In the genomic region with DNA sequence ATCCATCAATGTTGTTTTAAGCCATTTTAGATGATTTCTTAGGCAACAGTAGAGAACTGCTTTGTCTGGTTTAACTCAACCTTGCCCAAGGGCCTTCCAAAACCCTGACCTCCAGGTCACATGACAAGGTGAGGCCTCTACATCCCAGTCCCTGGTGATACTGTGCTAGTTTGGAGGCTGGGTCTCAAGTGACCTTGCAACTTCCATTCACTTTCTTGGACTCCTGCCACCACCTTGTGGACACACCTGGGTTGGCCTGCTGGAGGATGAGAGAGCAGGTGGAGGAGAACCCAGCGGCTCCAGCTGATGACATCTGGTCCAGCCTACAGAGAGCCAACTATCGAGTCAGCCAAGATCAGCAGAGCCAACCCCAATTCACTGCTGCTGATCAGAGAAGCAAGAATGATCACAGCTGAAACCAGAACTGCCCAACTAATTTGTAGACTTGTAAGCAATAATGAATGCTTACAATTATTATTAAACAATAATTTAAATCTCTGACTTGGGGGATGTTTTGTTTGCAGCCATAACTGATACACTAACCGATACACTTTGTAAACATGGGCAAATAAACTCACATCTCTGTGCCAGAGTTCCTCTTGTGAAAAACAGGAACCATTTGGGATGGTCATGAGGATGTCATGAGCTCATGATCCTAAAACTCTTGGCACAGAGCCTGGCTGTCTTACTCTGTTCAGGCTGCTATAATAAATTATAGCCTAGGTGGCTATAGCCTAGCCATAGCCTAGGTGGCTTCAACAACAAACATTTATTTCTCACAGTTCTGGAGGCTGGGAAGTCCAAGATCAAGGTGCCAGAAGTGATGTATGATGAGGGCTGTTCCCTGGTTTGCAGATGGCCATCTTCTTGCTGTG, we compare ENCODE assay signal across 10 cellular contexts. TPM values are rescaled to one million over a fixed set of nuclear protein-coding genes. Genes with fewer than 3 reads are reported as not detected.
A peak's percentile ranks its signal among the peaks of the same experiment; 100 is the strongest.
DNase-seq lines count a peak whose midpoint lies in the region; ATAC-seq and TF ChIP-seq lines count a peak whose summit lies in the region.
"Had no signal": no experiment of that assay in that cellular context is flagged by ENCODE, and none has a peak within 500 bp of the region (broad histone marks: within the 10 kb centered on the region; RNA-seq: fewer than 3 reads in every experiment).

No MANE protein-coding gene starts in this region.

- no peak overlapping the region for H3K9ac ChIP-seq in smooth muscle cell (ENCODE audit: low read depth)

- TF ChIP-seq EP300 in transverse colon (IDR thresholded peaks at IDR 0.05; ENCODE audit: low read depth) = no peak

- peaks cover 43% of the 10 kb centered on the region in 2 donors for H3K4me1 Mint-ChIP-seq in natural killer cell
- peaks cover 33 to 34% of the 10 kb centered on the region in 2 donors for H3K4me1 Mint-ChIP-seq in natural killer cell treated with Interleukin-12 subunit alpha and Interleukin-12 subunit beta and Interleukin-15 and Interleukin-18, amount 100 ng/mL, for 72 hours (ENCODE audit: low read depth in 2 of 2)

- no peaks in the 10 kb centered on the region for H3F3A ChIP-seq in smooth muscle cell (ENCODE audit: low read depth)

- peak overlapping the region; percentile 95 to 96 for H3K27ac Mint-ChIP-seq in natural killer cell
- no peak overlapping the region for H3K27ac Mint-ChIP-seq in natural killer cell treated with Interleukin-12 subunit alpha and Interleukin-12 subunit beta and Interleukin-15 and Interleukin-18, amount 100 ng/mL, for 72 hours

- no peaks in the 10 kb centered on the region for H3K9me3 Mint-ChIP-seq in natural killer cell
- peaks cover 4% of the 10 kb centered on the region for H3K9me3 Mint-ChIP-seq in natural killer cell treated with Interleukin-12 subunit alpha and Interleukin-12 subunit beta and Interleukin-15 and Interleukin-18, amount 100 ng/mL, for 72 hours

- intact Hi-C loops in natural killer cell (cut with micrococcal nuclease) = loop anchor here (5.0 kb wide), 1 partner anchor 150 kb away; no protein-coding TSS in a partner anchor
- intact Hi-C loops in transverse colon (cut with DNase I; ENCODE audit: low total_unique reads) = no loop called here

- H3K27me3 Mint-ChIP-seq in natural killer cell (ENCODE audit: low read depth in 2 of 2) = no peaks in the 10 kb centered on the region
- no peaks in the 10 kb centered on the region for H3K27me3 Mint-ChIP-seq in natural killer cell treated with Interleukin-12 subunit alpha and Interleukin-12 subunit beta and Interleukin-15 and Interleukin-18, amount 100 ng/mL, for 72 hours

- H4K20me1 ChIP-seq in smooth muscle cell (ENCODE audit: low read depth) = no peaks in the 10 kb centered on the region

- H3K4me1 ChIP-seq in transverse colon (peaks cover 8 to 26% (median 12%) of the 10 kb centered on the region in 4 donors), smooth muscle cell (ENCODE audit: low read depth) (no peaks in the 10 kb centered on the region)

- WGBS in transverse colon (ENCODE audit: low coverage in 1 of 2), 2 donors = 47 to 60% methylated on average over 2 to 3 of the region's 3 CpGs
- 74% methylated on average over 3 of the region's 3 CpGs for WGBS in smooth muscle cell (ENCODE audit: low lambda C conversion rate)

- H3K4me3 Mint-ChIP-seq in natural killer cell = no peak overlapping the region
- H3K4me3 Mint-ChIP-seq in natural killer cell treated with Interleukin-12 subunit alpha and Interleukin-12 subunit beta and Interleukin-15 and Interleukin-18, amount 100 ng/mL, for 72 hours = no peak overlapping the region

- no peak overlapping the region for H2AFZ ChIP-seq in smooth muscle cell (ENCODE audit: low read depth)

- H3K27me3 ChIP-seq in transverse colon = no peaks in the 10 kb centered on the region
- no peaks in the 10 kb centered on the region for H3K27me3 ChIP-seq in smooth muscle cell (ENCODE audit: low read depth)

- H3K79me2 ChIP-seq in smooth muscle cell (ENCODE audit: low read depth) = no peaks in the 10 kb centered on the region

- H3K4me3 ChIP-seq in transverse colon = no peak overlapping the region
- H3K4me3 ChIP-seq in smooth muscle cell = no peak overlapping the region

- no peak for TF ChIP-seq POLR2A in transverse colon (IDR thresholded peaks at IDR 0.05)

- H3K4me2 ChIP-seq in smooth muscle cell = no peak overlapping the region

- in situ Hi-C loops in transverse colon (cut with MboI; ENCODE audit: low pct_ligation_motif_present in 1 of 4, low pct_unique_long_range_greater_than_20kb in 1 of 4, low sequenced_read_pairs in 3 of 4) = no loop called here

- no peak for ATAC-seq in natural killer cell
- no peak for ATAC-seq in natural killer cell treated with Interleukin-12 subunit alpha and Interleukin-12 subunit beta and Interleukin-15 and Interleukin-18, amount 100 ng/mL, for 72 hours
- ATAC-seq in HG03469 (IDR thresholded peaks at IDR 0.05; ENCODE audit: unreplicated experiment) = no peak

- H3K36me3 ChIP-seq in transverse colon = no peaks in the 10 kb centered on the region
- no peaks in the 10 kb centered on the region for H3K36me3 ChIP-seq in smooth muscle cell (ENCODE audit: low read depth)

- TF ChIP-seq CTCF in natural killer cell (IDR thresholded peaks at IDR 0.05) (no peak), transverse colon (IDR thresholded peaks at IDR 0.05) (peak in 2 of 5 experiments; percentile 9 to 28), smooth muscle cell (IDR thresholded peaks at IDR 0.05; ENCODE audit: borderline replicate concordance, insufficient read depth, poor library complexity, severe bottlenecking) (no peak)

- H3K9me3 ChIP-seq in transverse colon = no peaks in the 10 kb centered on the region
- H3K9me3 ChIP-seq in smooth muscle cell (replicated peaks; ENCODE audit: low read depth) = no peaks in the 10 kb centered on the region

- H3K36me3 Mint-ChIP-seq in natural killer cell = no peaks in the 10 kb centered on the region
- no peaks in the 10 kb centered on the region for H3K36me3 Mint-ChIP-seq in natural killer cell treated with Interleukin-12 subunit alpha and Interleukin-12 subunit beta and Interleukin-15 and Interleukin-18, amount 100 ng/mL, for 72 hours

- H3K27ac ChIP-seq in transverse colon (no peak overlapping the region), smooth muscle cell (ENCODE audit: low read depth) (no peak overlapping the region)

- DNase-seq in natural killer cell (no peak), T-helper 1 cell (peak in 3 of 5 donors; percentile 19 to 74 (median 38)), transverse colon (peak; percentile 65), HK-2 (ENCODE audit: unreplicated experiment) (no peak), smooth muscle cell (lab: John Stamatoyannopoulos, UW; ENCODE audit: unreplicated experiment) (no peak)
- DNase-seq in natural killer cell treated with Interleukin-12 subunit alpha and Interleukin-12 subunit beta and Interleukin-15 and Interleukin-18, amount 100 ng/mL, for 72 hours (ENCODE audit: low spot score) = no peak
- peak; percentile 4 for DNase-seq in effector CD8-positive, alpha-beta T cell (lab: John Stamatoyannopoulos, UW)

RNA-seq across cellular contexts. Expression of a gene that starts 11.5 kb away (rescaled TPM):
- total RNA-seq in natural killer cell (not detected), transverse colon (not detected), smooth muscle cell (not detected in 2 replicates)
- total RNA-seq in natural killer cell treated with Interleukin-12 subunit alpha and Interleukin-12 subunit beta and Interleukin-15 and Interleukin-18, amount 100 ng/mL, for 72 hours = not detected
- polyA plus RNA-seq in smooth muscle cell = not detected in 2 replicates
- total RNA-seq: Daoy, fibroblast of villous mesenchyme had no signal

RNA-seq across cellular contexts. Expression of a gene that starts 31.7 kb away (rescaled TPM):
- total RNA-seq in natural killer cell (1 to 10 TPM; 3.4 to 6.9 (median 6.7) TPM), transverse colon (100 to 1,000 TPM; 124 to 484 (median 330) TPM), smooth muscle cell (11.3 and 14.0 TPM in 2 replicates)
- 1 to 10 TPM; 1.5 to 2.7 TPM for total RNA-seq in natural killer cell treated with Interleukin-12 subunit alpha and Interleukin-12 subunit beta and Interleukin-15 and Interleukin-18, amount 100 ng/mL, for 72 hours
- 14.2 and 85.3 TPM in 2 replicates for polyA plus RNA-seq in smooth muscle cell

RNA-seq across cellular contexts. Expression of a gene that starts 51.7 kb away (rescaled TPM):
- 100 to 1,000 TPM; 243 to 253 (median 250) TPM for total RNA-seq in natural killer cell
- 100 to 1,000 TPM in 1 of 2 donors, 10 to 100 TPM in 1; 90.4 to 102 TPM for total RNA-seq in natural killer cell treated with Interleukin-12 subunit alpha and Interleukin-12 subunit beta and Interleukin-15 and Interleukin-18, amount 100 ng/mL, for 72 hours
- total RNA-seq in transverse colon = 100 to 1,000 TPM in 3 of 4 donors, 10 to 100 TPM in 1; 95.9 to 207 (median 140) TPM
- total RNA-seq in smooth muscle cell = 30.4 and 34.4 TPM in 2 replicates
- polyA plus RNA-seq in smooth muscle cell = 20.0 and 22.7 TPM in 2 replicates

Comparison
In these comparisons a context has a peak if more than half of its experiments do, and no peak if none do; other contexts are left out.
1. H3K27ac Mint-ChIP-seq: peak in natural killer cell (2 of 2); none in natural killer cell treated with Interleukin-12 subunit alpha and Interleukin-12 subunit beta and Interleukin-15 and Interleukin-18, amount 100 ng/mL, for 72 hours (0 of 2).
2. DNase-seq: peak in T-helper 1 cell (3 of 5), effector CD8-positive, alpha-beta T cell (single experiment) and transverse colon (single experiment); none in natural killer cell (single experiment), natural killer cell treated with Interleukin-12 subunit alpha and Interleukin-12 subunit beta and Interleukin-15 and Interleukin-18, amount 100 ng/mL, for 72 hours (single experiment), HK-2 (single experiment) and smooth muscle cell (single experiment).